20 cellular contexts compared by ENCODE assay signal in the genomic region with DNA sequence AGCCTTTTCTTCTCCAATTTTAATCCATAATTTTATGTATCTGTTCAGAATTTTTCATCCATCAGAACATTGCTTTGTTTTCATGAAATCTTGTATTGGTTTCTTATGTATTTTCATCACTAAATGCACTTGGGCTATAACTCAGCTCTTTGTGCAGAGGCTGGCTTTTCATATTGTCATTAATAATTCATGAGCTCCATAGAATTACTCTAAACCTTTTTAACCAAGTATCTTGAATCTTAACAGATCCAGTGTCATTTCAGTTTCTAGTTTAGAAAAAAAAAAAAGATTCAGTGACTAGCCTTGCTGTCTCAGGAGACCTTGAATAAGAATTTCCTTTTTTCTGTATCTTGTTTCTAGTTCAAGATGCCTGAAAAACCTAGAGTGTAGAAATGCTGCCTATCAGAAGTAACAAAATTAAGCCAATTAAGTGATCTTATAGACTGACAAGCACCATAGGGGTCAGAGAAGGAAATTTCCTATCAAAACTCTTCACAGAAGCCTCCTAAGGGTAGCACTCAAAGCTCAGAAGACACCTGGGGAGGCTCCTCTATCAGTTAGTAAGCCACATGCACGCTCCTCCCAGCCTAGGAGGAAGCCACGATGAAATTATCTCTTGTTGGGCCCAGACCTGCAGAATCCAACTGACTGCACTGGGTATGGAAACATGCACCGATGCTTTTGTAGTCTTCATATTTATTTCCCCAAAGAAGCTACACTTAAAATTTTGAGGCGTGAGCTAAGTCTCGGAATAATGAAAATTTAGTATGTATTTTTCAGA.
"Had no signal": no experiment of that assay in that cellular context is flagged by ENCODE, and none has a peak within 500 bp of the region (broad histone marks: within the 10 kb centered on the region; RNA-seq: fewer than 3 reads in every experiment).

No MANE protein-coding gene starts in this region.

- ATAC-seq: left lung; sciatic nerve; stimulated activated effector memory CD8-positive, alpha-beta T cell treated with anti-CD3 and anti-CD28 coated beads, Interleukin-12 subunit alpha, Interleukin-12 subunit beta, amount 100 ng/mL, for 72 hours had no signal

- H3K4me1 Mint-ChIP-seq: activated B cell treated with CpG ODN at 0.5 μM for 24 hours; central memory CD8-positive, alpha-beta T cell; naive B cell; stimulated activated effector memory CD8-positive, alpha-beta T cell treated with anti-CD3 and anti-CD28 coated beads, Interleukin-12 subunit alpha, Interleukin-12 subunit beta, amount 100 ng/mL, for 72 hours had no signal

- DNase-seq: activated B cell treated with CpG ODN at 0.5 μM for 24 hours; activated CD4-positive, alpha-beta memory T cell treated with anti-CD3 and anti-CD28 coated beads for 36 hours; activated CD4-positive, alpha-beta T cell treated with anti-CD3 and anti-CD28 coated beads for 4 hours; activated naive CD4-positive, alpha-beta T cell treated with anti-CD3 and anti-CD28 coated beads for 36 hours; activated T-cell treated with anti-CD3 and anti-CD28 coated beads, Interleukin-2, amount 50 U/mL, for 1 hour; brain microvascular endothelial cell; effector CD4-positive, alpha-beta T cell; kidney; left lung; naive B cell; ovary; stimulated activated CD4-positive, alpha-beta T cell treated with anti-CD3 and anti-CD28 coated beads, Interleukin-4, amount 100 ng/mL, for 24 hours; stomach; upper lobe of left lung had no signal

- H3K4me3 Mint-ChIP-seq: activated B cell treated with CpG ODN at 0.5 μM for 24 hours; activated CD4-positive, alpha-beta memory T cell treated with anti-CD3 and anti-CD28 coated beads for 36 hours; activated naive CD4-positive, alpha-beta T cell treated with anti-CD3 and anti-CD28 coated beads for 36 hours; central memory CD8-positive, alpha-beta T cell; naive B cell; stimulated activated effector memory CD8-positive, alpha-beta T cell treated with anti-CD3 and anti-CD28 coated beads, Interleukin-12 subunit alpha, Interleukin-12 subunit beta, amount 100 ng/mL, for 72 hours had no signal

- H3K4me1 ChIP-seq: left lung, upper lobe of left lung had no signal

- H3K27ac Mint-ChIP-seq: activated B cell treated with CpG ODN at 0.5 μM for 24 hours; activated CD4-positive, alpha-beta memory T cell treated with anti-CD3 and anti-CD28 coated beads for 36 hours; activated naive CD4-positive, alpha-beta T cell treated with anti-CD3 and anti-CD28 coated beads for 36 hours; activated T-helper 2 cell treated with anti-CD3 and anti-CD28 coated beads, Interferon-gamma antibody, Interleukin-2, Interleukin-4, amounts not matched to agents 10 μg/mL and 5 μg/mL and 100 μg/mL, durations not matched to agents 14 hours and 24 hours and 36 hours; naive B cell; stimulated activated effector memory CD8-positive, alpha-beta T cell treated with anti-CD3 and anti-CD28 coated beads, Interleukin-12 subunit alpha, Interleukin-12 subunit beta, amount 100 ng/mL, for 72 hours had no signal

- H3K27me3 ChIP-seq: brain microvascular endothelial cell, left lung, ovary, stomach, upper lobe of left lung had no signal

- H3K9me3 ChIP-seq: left lung, ovary, stomach, thoracic aorta, upper lobe of left lung had no signal

- H3K27me3 Mint-ChIP-seq: activated B cell treated with CpG ODN at 0.5 μM for 24 hours had no signal

- H3K27ac ChIP-seq: brain microvascular endothelial cell, coronary artery, left lung, ovary, stomach, thoracic aorta, upper lobe of left lung had no signal

- H3K36me3 ChIP-seq: brain microvascular endothelial cell, left lung, ovary, thoracic aorta, upper lobe of left lung had no signal

- H3K4me3 ChIP-seq: coronary artery, left lung, ovary, stomach, thoracic aorta, upper lobe of left lung had no signal

- H3K36me3 Mint-ChIP-seq: activated CD4-positive, alpha-beta memory T cell treated with anti-CD3 and anti-CD28 coated beads for 36 hours; naive B cell; stimulated activated effector memory CD8-positive, alpha-beta T cell treated with anti-CD3 and anti-CD28 coated beads, Interleukin-12 subunit alpha, Interleukin-12 subunit beta, amount 100 ng/mL, for 72 hours had no signal

- H3K9me3 Mint-ChIP-seq: activated B cell treated with CpG ODN at 0.5 μM for 24 hours; activated CD4-positive, alpha-beta memory T cell treated with anti-CD3 and anti-CD28 coated beads for 36 hours; activated naive CD4-positive, alpha-beta T cell treated with anti-CD3 and anti-CD28 coated beads for 36 hours; activated T-helper 2 cell treated with anti-CD3 and anti-CD28 coated beads, Interferon-gamma antibody, Interleukin-2, Interleukin-4, amounts not matched to agents 10 μg/mL and 5 μg/mL and 100 μg/mL, durations not matched to agents 14 hours and 24 hours and 36 hours; central memory CD8-positive, alpha-beta T cell; stimulated activated effector memory CD8-positive, alpha-beta T cell treated with anti-CD3 and anti-CD28 coated beads, Interleukin-12 subunit alpha, Interleukin-12 subunit beta, amount 100 ng/mL, for 72 hours had no signal
